ENCODE assay signal across 8 cellular contexts in genomic region chr3:132721479-132722164, GRCh38. TPM values are rescaled to one million over a fixed set of nuclear protein-coding genes. Genes with fewer than 3 reads are reported as not detected.
DNase-seq lines count a peak whose midpoint lies in the region; ATAC-seq, FAIRE-seq and TF ChIP-seq lines count a peak whose summit lies in the region.

No MANE protein-coding gene starts in this region.

- H3K27me3 ChIP-seq in brain microvascular endothelial cell (replicated peaks) (no peaks in the 10 kb centered on the region), iPS-20b (ENCODE audit: insufficient read depth, low read length) (no peaks in the 10 kb centered on the region), gastrocnemius medialis (no peaks in the 10 kb centered on the region)

- H3K36me3 ChIP-seq in brain microvascular endothelial cell (replicated peaks), result peaks cover 3% of the 10 kb centered on the region
- H3K36me3 ChIP-seq in iPS-20b (ENCODE audit: insufficient read depth, low read depth, low read length), result peaks cover 18% of the 10 kb centered on the region
- peaks cover 0 to 6% of the 10 kb centered on the region in 2 donors for H3K36me3 ChIP-seq in gastrocnemius medialis

- H3K4me3 ChIP-seq in brain microvascular endothelial cell (ENCODE audit: low read depth, low read length), result peak overlapping the region; percentile 78
- H3K4me3 ChIP-seq in iPS-20b (ENCODE audit: low read length), result peak overlapping the region; percentile 77
- peak overlapping the region; percentile 57 to 99 (median 70) for H3K4me3 ChIP-seq in gastrocnemius medialis

- in situ Hi-C loops in brain microvascular endothelial cell (cut with HindIII; ENCODE audit: low pct_ligation_motif_present, low sequenced_read_pairs) (no loop called here), gastrocnemius medialis (cut with MboI; ENCODE audit: low sequenced_read_pairs in 4 of 4) (loop anchor here (10.0 to 25.0 kb wide), 5 partner anchors 703 to 1091 kb away; partner anchors contain the start of genes CDV3 (in 2 of the 4) and SRPRB (in 1 of the 4))

- H3K27ac ChIP-seq in 22Rv1, result peak overlapping the region; percentile 80
- H3K27ac ChIP-seq in brain microvascular endothelial cell, result peak overlapping the region; percentile 82
- peak overlapping the region; percentile 31 for H3K27ac ChIP-seq in iPS-20b (ENCODE audit: low read length)
- peak overlapping the region; percentile 83 to 100 (median 94) for H3K27ac ChIP-seq in gastrocnemius medialis

- TF ChIP-seq POLR2A in gastrocnemius medialis (IDR thresholded peaks at IDR 0.05), result no peak

- intact Hi-C loops in gastrocnemius medialis (cut with DNase I; ENCODE audit: low total_unique reads), result loop anchor here (1.0 to 10.0 kb wide), 8 partner anchors 61 to 1643 kb away; partner anchors contain the start of genes CDV3, NUDT16, SRPRB and TMEM108

- peak; percentile 28 for DNase-seq in GM04504 (ENCODE audit: low read depth)
- peak; percentile 41 for DNase-seq in RCC 7860 (ENCODE audit: low spot score)
- peak; percentile 76 for DNase-seq in brain microvascular endothelial cell
- DNase-seq in gastrocnemius medialis, result peak; percentile 44 to 67

- peaks cover 10% of the 10 kb centered on the region; the same call in 1 of the 2 replicates for H3K4me1 ChIP-seq in iPS-20b (ENCODE audit: insufficient read depth, low read length)
- peaks cover 21 to 33% of the 10 kb centered on the region in 2 donors for H3K4me1 ChIP-seq in gastrocnemius medialis

- TF ChIP-seq CTCF in 22Rv1 (IDR thresholded peaks at IDR 0.05), result peak; percentile 37
- TF ChIP-seq CTCF in brain microvascular endothelial cell (IDR thresholded peaks at IDR 0.05; ENCODE audit: low read depth, low read length, missing control alignments), result peak; percentile 57
- TF ChIP-seq CTCF in gastrocnemius medialis (IDR thresholded peaks at IDR 0.05 in 4 of 5, conservative IDR thresholded peaks at IDR 0.05 in 1 of 5), result peak; percentile 41 to 71 (median 60)

- H3K9me3 ChIP-seq in iPS-20b (ENCODE audit: insufficient read depth, low read depth, low read length) (no peaks in the 10 kb centered on the region), gastrocnemius medialis (no peaks in the 10 kb centered on the region)

- FAIRE-seq in RCC 7860 (lab: Jason Lieb, UNC), result no peak

- peak; percentile 37 for ATAC-seq in HG03354 (IDR thresholded peaks at IDR 0.05; ENCODE audit: poor library complexity, severe bottlenecking, unreplicated experiment)
- peak; percentile 64 to 69 for ATAC-seq in gastrocnemius medialis
- ATAC-seq in GM18867 (IDR thresholded peaks at IDR 0.05; ENCODE audit: unreplicated experiment), result no peak

- peak overlapping the region; percentile 67; the same call in 1 of the 2 replicates for H3K9ac ChIP-seq in iPS-20b (ENCODE audit: low read depth, low read length)

RNA-seq across cellular contexts. Expression of gene NPHP3, which starts 0.6 kb away (rescaled TPM):
- total RNA-seq in gastrocnemius medialis, result 10 to 100 TPM in 2 of 4 donors, 1 to 10 TPM in 2; 6.3 to 13.4 (median 10.6) TPM

Comparison
In these comparisons a context has a peak if more than half of its experiments do, and no peak if none do; other contexts are left out.
1. H3K27ac ChIP-seq: peak in every context shown above with its lines; median percentile 94 in gastrocnemius medialis; 82 in brain microvascular endothelial cell; 80 in 22Rv1; 31 in iPS-20b.